Comparison of ENCODE assay signal across 9 cellular contexts in the genomic region with DNA sequence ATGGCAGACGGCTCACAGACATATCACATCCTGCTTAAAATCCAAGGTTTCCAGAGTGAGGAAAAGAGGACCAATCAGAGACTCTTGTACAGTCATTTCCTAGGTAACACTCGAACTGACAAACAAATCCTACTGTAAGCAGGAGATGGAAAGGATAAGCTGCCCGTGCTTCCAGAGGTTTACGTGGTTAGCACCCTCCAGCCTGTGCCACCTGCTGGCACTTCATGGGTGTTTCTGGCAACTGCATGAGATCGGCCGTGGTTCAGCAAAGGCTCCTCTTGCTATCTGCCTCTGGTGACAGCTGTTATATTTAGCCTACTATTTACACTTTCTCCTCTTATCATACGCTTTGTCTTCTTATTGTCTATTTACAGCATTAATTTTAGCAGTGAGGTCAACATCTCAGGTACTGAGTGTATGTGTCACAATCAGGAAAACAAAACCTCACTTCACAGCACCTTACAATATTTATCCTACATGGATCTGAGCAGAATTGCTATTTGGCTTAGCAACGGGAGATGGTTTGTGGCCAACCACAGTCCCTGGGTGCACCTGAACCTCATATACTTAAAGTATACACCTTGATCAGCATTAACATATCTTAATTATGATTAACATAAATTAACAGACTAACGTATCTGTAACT.
DNase-seq lines count a peak whose midpoint lies in the region; ATAC-seq and TF ChIP-seq lines count a peak whose summit lies in the region.
"Had no signal": no experiment of that assay in that cellular context is flagged by ENCODE, and none has a peak within 500 bp of the region (broad histone marks: within the 10 kb centered on the region; RNA-seq: fewer than 3 reads in every experiment).

No MANE protein-coding gene starts in this region.

- H3K9ac ChIP-seq in Karpas-422 (ENCODE audit: low read length): no peak overlapping the region

- H2AFZ ChIP-seq in Karpas-422 (ENCODE audit: low read length): no peak overlapping the region

- no peak for ATAC-seq in activated CD4-positive, CD25-positive, alpha-beta regulatory T cell treated with anti-CD3 and anti-CD28 coated beads, Interleukin-2, amount 50 U/mL, for 24 hours

- no peaks in the 10 kb centered on the region for H4K20me1 ChIP-seq in Karpas-422 (ENCODE audit: insufficient read depth, low read depth, low read length)

- no peaks in the 10 kb centered on the region for H3K9me2 ChIP-seq in Karpas-422 (replicated peaks; ENCODE audit: insufficient read depth, low read length)

- no peaks in the 10 kb centered on the region for H3K9me3 ChIP-seq in right atrium auricular region
- no peaks in the 10 kb centered on the region for H3K9me3 ChIP-seq in Karpas-422 (ENCODE audit: low read length)

- H3K27me3 ChIP-seq in right atrium auricular region (no peaks in the 10 kb centered on the region), Karpas-422 (ENCODE audit: low read length) (no peaks in the 10 kb centered on the region)

- H3K4me1 ChIP-seq in right atrium auricular region (peaks cover 0 to 22% of the 10 kb centered on the region in 2 donors), Karpas-422 (ENCODE audit: low read length) (no peaks in the 10 kb centered on the region)

- DNase-seq in D341Med (ENCODE audit: low spot score) (peak; percentile 77), NCI-H1417 (lab: John Stamatoyannopoulos, UW) (peak; percentile 61 to 91 (median 80)), RKO (ENCODE audit: low spot score) (peak; percentile 0), right atrium auricular region (ENCODE audit: low spot score) (peak; percentile 56), Karpas-422 (no peak), superior temporal gyrus (ENCODE audit: extremely low spot score) (no peak), dedifferentiated amniotic fluid mesenchymal stem cell (ENCODE audit: extremely low spot score) (no peak)
- DNase-seq: amniotic stem cell had no signal

- H3K27ac ChIP-seq in right atrium auricular region (peak overlapping the region; percentile 64 to 76), Karpas-422 (ENCODE audit: low read length) (no peak overlapping the region)

- H3K79me2 ChIP-seq in Karpas-422 (ENCODE audit: low read length): no peaks in the 10 kb centered on the region

- H3K4me3 ChIP-seq in right atrium auricular region: no peak overlapping the region
- H3K4me3 ChIP-seq in Karpas-422 (ENCODE audit: low read length): no peak overlapping the region

- TF ChIP-seq CTCF in right atrium auricular region (IDR thresholded peaks at IDR 0.05): no peak

- H3K4me2 ChIP-seq in Karpas-422 (ENCODE audit: low read depth, low read length, poor library complexity, severe bottlenecking): no peak overlapping the region

- no peaks in the 10 kb centered on the region for H3K36me3 ChIP-seq in right atrium auricular region
- H3K36me3 ChIP-seq in Karpas-422 (ENCODE audit: insufficient read depth, low read length): no peaks in the 10 kb centered on the region

Comparison
In these comparisons a context has a peak if more than half of its experiments do, and no peak if none do; other contexts are left out.
1. DNase-seq: peak in D341Med (single experiment), NCI-H1417 (3 of 3), RKO (single experiment) and right atrium auricular region (single experiment); none in Karpas-422 (single experiment), superior temporal gyrus (single experiment) and dedifferentiated amniotic fluid mesenchymal stem cell (single experiment).